In genomic region chr3:63818282-63819150, GRCh38 we compare ENCODE assay signal across 8 cellular contexts. TPM values are rescaled to one million over a fixed set of nuclear protein-coding genes. Genes with fewer than 3 reads are reported as not detected.
DNase-seq lines count a peak whose midpoint lies in the region; ATAC-seq, FAIRE-seq and TF ChIP-seq lines count a peak whose summit lies in the region.

No MANE protein-coding gene starts in this region.

- no peak for TF ChIP-seq POLR2A in H1 (IDR thresholded peaks at IDR 0.05; ENCODE audit: control extremely low read depth in 1 of 2, low read depth in 2 of 2, low read length in 2 of 2)

- no peak overlapping the region for H3K27ac Mint-ChIP-seq in natural killer cell
- H3K27ac Mint-ChIP-seq in natural killer cell treated with Interleukin-12 subunit alpha and Interleukin-12 subunit beta and Interleukin-15 and Interleukin-18, amount 100 ng/mL, for 72 hours = no peak overlapping the region
- H3K27ac Mint-ChIP-seq in activated CD4-positive, alpha-beta memory T cell treated with anti-CD3 and anti-CD28 coated beads, Interleukin-2, amount 10 ng/mL, durations not matched to agents 7 days and 5 days = no peak overlapping the region

- no peak overlapping the region for H3K56ac ChIP-seq in H1 (replicated peaks; ENCODE audit: insufficient read length, low read depth, low read length)

- H3K9ac ChIP-seq in H1 (replicated peaks in 1 of 4; ENCODE audit: extremely low read depth in 1 of 4, low read depth in 3 of 4, low read length in 3 of 4) = no peak overlapping the region

- no peaks in the 10 kb centered on the region for H4K20me1 ChIP-seq in H1 (replicated peaks in 1 of 2; ENCODE audit: control insufficient read depth in 1 of 2, insufficient read depth in 2 of 2, low read length in 2 of 2)

- no peak overlapping the region for H4K5ac ChIP-seq in H1 (ENCODE audit: insufficient read length, low read depth, low read length)

- H3K79me1 ChIP-seq in H1 (ENCODE audit: low read depth, low read length) = no peaks in the 10 kb centered on the region

- no peaks in the 10 kb centered on the region for H3K27me3 ChIP-seq in H1 (replicated peaks in 1 of 4; ENCODE audit: control insufficient read depth in 3 of 4, extremely low read depth in 1 of 4, insufficient read depth in 3 of 4, low read length in 3 of 4)

- no peaks in the 10 kb centered on the region for H3K9me3 Mint-ChIP-seq in natural killer cell
- no peaks in the 10 kb centered on the region for H3K9me3 Mint-ChIP-seq in natural killer cell treated with Interleukin-12 subunit alpha and Interleukin-12 subunit beta and Interleukin-15 and Interleukin-18, amount 100 ng/mL, for 72 hours
- H3K9me3 Mint-ChIP-seq in activated CD4-positive, alpha-beta memory T cell treated with anti-CD3 and anti-CD28 coated beads, Interleukin-2, amount 10 ng/mL, durations not matched to agents 7 days and 5 days = no peaks in the 10 kb centered on the region

- H3K36me3 Mint-ChIP-seq in natural killer cell = no peaks in the 10 kb centered on the region
- peaks cover 5% of the 10 kb centered on the region for H3K36me3 Mint-ChIP-seq in natural killer cell treated with Interleukin-12 subunit alpha and Interleukin-12 subunit beta and Interleukin-15 and Interleukin-18, amount 100 ng/mL, for 72 hours
- H3K36me3 Mint-ChIP-seq in activated CD4-positive, alpha-beta memory T cell treated with anti-CD3 and anti-CD28 coated beads, Interleukin-2, amount 10 ng/mL, durations not matched to agents 7 days and 5 days (ENCODE audit: low read depth) = no peaks in the 10 kb centered on the region

- CTCF ChIA-PET in activated CD4-positive, alpha-beta memory T cell treated with anti-CD3 and anti-CD28 coated beads, Interleukin-2, amount 10 ng/mL, durations not matched to agents 7 days and 5 days (lab: Charles Lee) = interaction anchor here (0.5 to 4.4 kb wide), 7 partner anchors 12 to 469 kb away, joined by 4 to 23 read pairs (median 7); no protein-coding TSS in a partner anchor
- CTCF ChIA-PET in H1 (lab: Charles Lee; ENCODE audit: partially characterized antibody) = interaction anchor here (0.7 to 5.0 kb wide), 48 partner anchors 10 to 652 kb away, joined by 3 to 79 read pairs (median 4); no protein-coding TSS in a partner anchor

- intact Hi-C loops in natural killer cell (cut with micrococcal nuclease) = loop anchor here (1.0 to 10.0 kb wide), 3 partner anchors 467 to 1616 kb away; no protein-coding TSS in a partner anchor

- no peak overlapping the region for H2BK120ac ChIP-seq in H1 (replicated peaks; ENCODE audit: low read depth, low read length)

- TF ChIP-seq CTCF in natural killer cell (IDR thresholded peaks at IDR 0.05) (peak; percentile 85), H1 (IDR thresholded peaks at IDR 0.05; ENCODE audit: control extremely low read depth in 1 of 3, insufficient read depth in 1 of 3, low read depth in 1 of 3, low read length in 3 of 3) (peak; percentile 51 to 85 (median 72))

- no peaks in the 10 kb centered on the region for H3K36me3 ChIP-seq in H1 (ENCODE audit: control insufficient read depth in 2 of 4, insufficient read depth in 4 of 4, low read length in 3 of 4)

- no peak overlapping the region for H3K4me2 ChIP-seq in H1 (ENCODE audit: insufficient read depth in 1 of 2, low read depth in 2 of 2, low read length in 2 of 2)

- POLR2A ChIA-PET in activated CD4-positive, alpha-beta memory T cell treated with anti-CD3 and anti-CD28 coated beads, Interleukin-2, amount 10 ng/mL, durations not matched to agents 7 days and 5 days (lab: Charles Lee) = no interaction called here
- POLR2A ChIA-PET in H1 (lab: Charles Lee; ENCODE audit: partially characterized antibody) = interaction anchor here (0.7 to 2.1 kb wide), 2 partner anchors 12 to 156 kb away, joined by 4 to 8 read pairs; no protein-coding TSS in a partner anchor

- H3K27ac ChIP-seq in H1 (ENCODE audit: low read depth, low read length) = no peak overlapping the region

- DNase-seq in natural killer cell (peak; percentile 33), NCI-H510A treated with DMSO at 0.1 percent for 48 hours (lab: John Stamatoyannopoulos, UW) (peak; percentile 39), H1 (ENCODE audit: low read depth in 1 of 2, low spot score in 2 of 2) (peak; percentile 23 to 83), middle frontal gyrus (ENCODE audit: extremely low spot score, low spot score) (peak; percentile 76)
- no peak for DNase-seq in natural killer cell treated with Interleukin-12 subunit alpha and Interleukin-12 subunit beta and Interleukin-15 and Interleukin-18, amount 100 ng/mL, for 72 hours (ENCODE audit: low spot score)
- peak; percentile 60 for DNase-seq in activated CD4-positive, alpha-beta memory T cell treated with anti-CD3 and anti-CD28 coated beads, Interleukin-2, amount 10 ng/mL, durations not matched to agents 7 days and 5 days
- peak; percentile 10 to 21 for DNase-seq in stimulated activated CD8-positive, alpha-beta memory T cell treated with anti-CD3 and anti-CD28 coated beads, Interleukin-7, amount 100 ng/mL, for 4 hours (ENCODE audit: low read depth in 2 of 2)

- H3K23me2 ChIP-seq in H1 (ENCODE audit: low read depth, low read length) = no peaks in the 10 kb centered on the region

- H3K9me3 ChIP-seq in H1 (ENCODE audit: insufficient read depth in 2 of 2, low read depth in 1 of 2, low read length in 1 of 2) = no peaks in the 10 kb centered on the region

- H3K14ac ChIP-seq in H1 (ENCODE audit: insufficient read length) = no peak overlapping the region

- peaks cover 20 to 22% of the 10 kb centered on the region in 2 donors for H3K4me1 Mint-ChIP-seq in natural killer cell
- peaks cover 16 to 20% of the 10 kb centered on the region in 2 donors for H3K4me1 Mint-ChIP-seq in natural killer cell treated with Interleukin-12 subunit alpha and Interleukin-12 subunit beta and Interleukin-15 and Interleukin-18, amount 100 ng/mL, for 72 hours (ENCODE audit: low read depth in 2 of 2)
- no peaks in the 10 kb centered on the region for H3K4me1 Mint-ChIP-seq in activated CD4-positive, alpha-beta memory T cell treated with anti-CD3 and anti-CD28 coated beads, Interleukin-2, amount 10 ng/mL, durations not matched to agents 7 days and 5 days

- H3K4me1 ChIP-seq in H1 (replicated peaks in 1 of 4; ENCODE audit: control insufficient read depth in 3 of 4, insufficient read depth in 4 of 4, low read length in 3 of 4) = peaks cover 0 to 8% (median 3%) of the 10 kb centered on the region in 4 experiments; a peak in 2 of 7 replicates

- no peak overlapping the region for H2BK5ac ChIP-seq in H1 (ENCODE audit: low read depth, low read length)

- H2BK15ac ChIP-seq in H1 (ENCODE audit: low read length) = 0 out of 2 replicates have a peak overlapping the region, but pooled peaks have one; percentile 31

- no peak overlapping the region for H2AK5ac ChIP-seq in H1 (ENCODE audit: low read depth, low read length)

- ATAC-seq in natural killer cell = peak; percentile 60 to 74 (median 72)
- ATAC-seq in natural killer cell treated with Interleukin-12 subunit alpha and Interleukin-12 subunit beta and Interleukin-15 and Interleukin-18, amount 100 ng/mL, for 72 hours = no peak
- ATAC-seq in HG03135 (IDR thresholded peaks at IDR 0.05; ENCODE audit: unreplicated experiment) = peak; percentile 70

- no peak overlapping the region for H3K4me3 Mint-ChIP-seq in natural killer cell
- no peak overlapping the region for H3K4me3 Mint-ChIP-seq in natural killer cell treated with Interleukin-12 subunit alpha and Interleukin-12 subunit beta and Interleukin-15 and Interleukin-18, amount 100 ng/mL, for 72 hours
- H3K4me3 Mint-ChIP-seq in activated CD4-positive, alpha-beta memory T cell treated with anti-CD3 and anti-CD28 coated beads, Interleukin-2, amount 10 ng/mL, durations not matched to agents 7 days and 5 days = no peak overlapping the region

- WGBS in H1 (ENCODE audit: extremely low coverage in 1 of 2, insufficient coverage in 1 of 2, insufficient read length in 1 of 2, insufficient replicate concordance in 2 of 2, low coverage in 1 of 2, low lambda C conversion rate in 2 of 2, missing lambda C conversion rate in 1 of 2), 2 experiments = 60% methylated on average over 10 of the region's 10 CpGs; no CpG with 5 or more reads in 1 of the 2 experiments

- no peaks in the 10 kb centered on the region for H3K79me2 ChIP-seq in H1 (ENCODE audit: control insufficient read depth in 1 of 2, insufficient read depth in 2 of 2, low read length in 2 of 2)

- H3K18ac ChIP-seq in H1 (ENCODE audit: extremely low read depth, low read length) = no peak overlapping the region

- FAIRE-seq in H1 (lab: Jason Lieb, UNC) = peak; percentile 99

- H4K8ac ChIP-seq in H1 (ENCODE audit: extremely low read depth, insufficient read depth, low read length) = no peak overlapping the region

- no peaks in the 10 kb centered on the region for H3K27me3 Mint-ChIP-seq in natural killer cell (ENCODE audit: low read depth in 2 of 2)
- no peaks in the 10 kb centered on the region for H3K27me3 Mint-ChIP-seq in natural killer cell treated with Interleukin-12 subunit alpha and Interleukin-12 subunit beta and Interleukin-15 and Interleukin-18, amount 100 ng/mL, for 72 hours
- no peaks in the 10 kb centered on the region for H3K27me3 Mint-ChIP-seq in activated CD4-positive, alpha-beta memory T cell treated with anti-CD3 and anti-CD28 coated beads, Interleukin-2, amount 10 ng/mL, durations not matched to agents 7 days and 5 days

- TF ChIP-seq EP300 in H1 (IDR thresholded peaks at IDR 0.05; ENCODE audit: borderline replicate concordance in 1 of 2, low read depth in 2 of 2, low read length in 2 of 2) = no peak

- H2BK20ac ChIP-seq in H1 (ENCODE audit: low read length) = no peak overlapping the region

- H3K23ac ChIP-seq in H1 (ENCODE audit: insufficient read length) = no peak overlapping the region

- no peak overlapping the region for H3K4me3 ChIP-seq in H1 (ENCODE audit: extremely low read depth in 1 of 4, insufficient read depth in 2 of 4, low read depth in 3 of 4, low read length in 4 of 4)

- no peak overlapping the region for H4K91ac ChIP-seq in H1 (replicated peaks; ENCODE audit: insufficient read length, low read length)

- H2BK12ac ChIP-seq in H1 (ENCODE audit: low read depth, low read length) = no peak overlapping the region

- H3K4ac ChIP-seq in H1 (replicated peaks; ENCODE audit: insufficient read length, low read depth, low read length) = no peak overlapping the region

- peak; percentile 95 for TF ChIP-seq RAD21 in H1 (IDR thresholded peaks at IDR 0.05 in 1 of 2, conservative IDR thresholded peaks at IDR 0.05 in 1 of 2; ENCODE audit: low read depth in 2 of 2, low read length in 2 of 2)

- H2AFZ ChIP-seq in H1 (ENCODE audit: low read length) = no peak overlapping the region

RNA-seq across cellular contexts. Expression of gene C3orf49, which starts 0.6 kb away (rescaled TPM):
- total RNA-seq in natural killer cell = not detected
- not detected for total RNA-seq in natural killer cell treated with Interleukin-12 subunit alpha and Interleukin-12 subunit beta and Interleukin-15 and Interleukin-18, amount 100 ng/mL, for 72 hours
- not detected for total RNA-seq in activated CD4-positive, alpha-beta memory T cell treated with anti-CD3 and anti-CD28 coated beads, Interleukin-2, amount 10 ng/mL, durations not matched to agents 7 days and 5 days
- not detected in 2 replicates for total RNA-seq in H1 (2021; fragmentation: NEBNext Ultra II Directional; extraction: Animal tissue kit (Norgen Biotek cat#: 25700))
- not detected in 2 replicates for polyA plus RNA-seq in H1 (2011; rRNA removed)
- not detected for polyA plus RNA-seq in H1 (2011; cell fraction: cytosol; rRNA removed)
- not detected for polyA plus RNA-seq in H1 (2011; cell fraction: nucleus; rRNA removed)
- polyA plus RNA-seq in H1 (2012, experiment 1 of 2) = not detected in 4 replicates
- not detected for polyA plus RNA-seq in H1 (2012, experiment 2 of 2)
- not detected for polyA plus RNA-seq in H1 (2013, experiment 1 of 2)
- not detected for polyA plus RNA-seq in H1 (2013, experiment 2 of 2)
- not detected in 2 replicates for polyA minus RNA-seq in H1 (2011; rRNA and poly(A)+ RNA removed)
- not detected for polyA minus RNA-seq in H1 (2011; cell fraction: cytosol; rRNA and poly(A)+ RNA removed)
- not detected for polyA minus RNA-seq in H1 (2011; cell fraction: nucleus; rRNA and poly(A)+ RNA removed)

RNA-seq across cellular contexts. Expression of gene THOC7, which starts 45.1 kb away (rescaled TPM):
- total RNA-seq in natural killer cell = 10 to 100 TPM; 30.3 to 35.8 (median 32.5) TPM
- total RNA-seq in natural killer cell treated with Interleukin-12 subunit alpha and Interleukin-12 subunit beta and Interleukin-15 and Interleukin-18, amount 100 ng/mL, for 72 hours = 10 to 100 TPM; 65.7 to 74.1 TPM
- 10 to 100 TPM; 78.4 to 79.2 TPM for total RNA-seq in activated CD4-positive, alpha-beta memory T cell treated with anti-CD3 and anti-CD28 coated beads, Interleukin-2, amount 10 ng/mL, durations not matched to agents 7 days and 5 days
- 69.5 and 74.0 TPM in 2 replicates for total RNA-seq in H1 (2021; fragmentation: NEBNext Ultra II Directional; extraction: Animal tissue kit (Norgen Biotek cat#: 25700))
- polyA plus RNA-seq in H1 (2011; rRNA removed) = 9.0 and 18.7 TPM in 2 replicates
- polyA plus RNA-seq in H1 (2011; cell fraction: cytosol; rRNA removed) = 32.5 TPM
- polyA plus RNA-seq in H1 (2011; cell fraction: nucleus; rRNA removed) = 9.3 TPM
- polyA plus RNA-seq in H1 (2012, experiment 1 of 2) = 40.1 to 59.8 TPM (median 43.0 TPM) in 4 replicates
- polyA plus RNA-seq in H1 (2012, experiment 2 of 2) = 25.1 TPM
- polyA plus RNA-seq in H1 (2013, experiment 1 of 2) = 68.1 TPM
- polyA plus RNA-seq in H1 (2013, experiment 2 of 2) = 69.7 TPM
- 7.0 and 11.6 TPM in 2 replicates for polyA minus RNA-seq in H1 (2011; rRNA and poly(A)+ RNA removed)
- 8.0 TPM for polyA minus RNA-seq in H1 (2011; cell fraction: cytosol; rRNA and poly(A)+ RNA removed)
- polyA minus RNA-seq in H1 (2011; cell fraction: nucleus; rRNA and poly(A)+ RNA removed) = 10.4 TPM

RNA-seq across cellular contexts. Expression of gene ATXN7, which starts 45.2 kb away (rescaled TPM):
- total RNA-seq in natural killer cell = 100 to 1,000 TPM; 126 to 176 (median 146) TPM
- total RNA-seq in natural killer cell treated with Interleukin-12 subunit alpha and Interleukin-12 subunit beta and Interleukin-15 and Interleukin-18, amount 100 ng/mL, for 72 hours = 100 to 1,000 TPM in 1 of 2 donors, 10 to 100 TPM in 1; 96.5 to 101 TPM
- total RNA-seq in activated CD4-positive, alpha-beta memory T cell treated with anti-CD3 and anti-CD28 coated beads, Interleukin-2, amount 10 ng/mL, durations not matched to agents 7 days and 5 days = 10 to 100 TPM; 59.5 to 61.2 TPM
- 15.5 and 18.0 TPM in 2 replicates for total RNA-seq in H1 (2021; fragmentation: NEBNext Ultra II Directional; extraction: Animal tissue kit (Norgen Biotek cat#: 25700))
- 16.8 and 17.1 TPM in 2 replicates for polyA plus RNA-seq in H1 (2011; rRNA removed)
- 10.8 TPM for polyA plus RNA-seq in H1 (2011; cell fraction: cytosol; rRNA removed)
- 46.4 TPM for polyA plus RNA-seq in H1 (2011; cell fraction: nucleus; rRNA removed)
- 4.7 to 10.0 TPM (median 7.5 TPM) in 4 replicates for polyA plus RNA-seq in H1 (2012, experiment 1 of 2)
- 1.00 TPM for polyA plus RNA-seq in H1 (2012, experiment 2 of 2)
- polyA plus RNA-seq in H1 (2013, experiment 1 of 2) = 11.5 TPM
- polyA plus RNA-seq in H1 (2013, experiment 2 of 2) = 9.5 TPM
- polyA minus RNA-seq in H1 (2011; rRNA and poly(A)+ RNA removed) = 63.0 and 89.5 TPM in 2 replicates
- 17.6 TPM for polyA minus RNA-seq in H1 (2011; cell fraction: cytosol; rRNA and poly(A)+ RNA removed)
- 96.8 TPM for polyA minus RNA-seq in H1 (2011; cell fraction: nucleus; rRNA and poly(A)+ RNA removed)

Comparison
In these comparisons a context has a peak if more than half of its experiments do, and no peak if none do; other contexts are left out.
1. ATAC-seq: peak in natural killer cell (3 of 3) and HG03135 (single experiment); none in natural killer cell treated with Interleukin-12 subunit alpha and Interleukin-12 subunit beta and Interleukin-15 and Interleukin-18, amount 100 ng/mL, for 72 hours (0 of 2).